9 cellular contexts compared by ENCODE assay signal in genomic region chr3:40623567-40623966, GRCh38.
DNase-seq lines count a peak whose midpoint lies in the region; ATAC-seq, FAIRE-seq and TF ChIP-seq lines count a peak whose summit lies in the region.
"Had no signal": no experiment of that assay in that cellular context is flagged by ENCODE, and none has a peak within 500 bp of the region (broad histone marks: within the 10 kb centered on the region; RNA-seq: fewer than 3 reads in every experiment).

No MANE protein-coding gene starts in this region.

- no peak for TF ChIP-seq RAD21 in GM12878 (IDR thresholded peaks at IDR 0.05; ENCODE audit: insufficient read depth, low read depth, low read length)

- in situ Hi-C loops in GM12878 (cut with MboI), result no loop called here

- ATAC-seq in GM21529 (IDR thresholded peaks at IDR 0.05; ENCODE audit: unreplicated experiment), result peak; percentile 79
- peak; percentile 97 for ATAC-seq in GM12878

- H3K4me1 ChIP-seq in GM12878 (ENCODE audit: control insufficient read depth, insufficient read depth, low read length), result no peaks in the 10 kb centered on the region

- no peaks in the 10 kb centered on the region for H3K79me2 ChIP-seq in GM12878 (ENCODE audit: control insufficient read depth, insufficient read depth, low read length)

- H3K27me3 ChIP-seq in GM12878 (replicated peaks in 1 of 2; ENCODE audit: control insufficient read depth in 2 of 2, insufficient read depth in 2 of 2, low read length in 1 of 2), result no peaks in the 10 kb centered on the region

- no TSS peak for BruUV-seq in GM12878 (replicated peaks; lab: Mats Ljungman, UMichigan)

- no peaks in the 10 kb centered on the region for H3K36me3 ChIP-seq in GM12878 (ENCODE audit: control insufficient read depth in 2 of 2, insufficient read depth in 2 of 2, low read length in 1 of 2)

- TF ChIP-seq EP300 in GM12878 (IDR thresholded peaks at IDR 0.05; ENCODE audit: borderline replicate concordance in 1 of 2, control insufficient read depth in 1 of 2, low read depth in 2 of 2, low read length in 2 of 2), result no peak; a peak in 1 of 4 replicates

- no peak overlapping the region for H3K4me2 ChIP-seq in GM12878 (ENCODE audit: control insufficient read depth, insufficient read depth)

- no peak for TF ChIP-seq POLR2A in GM12891 (IDR thresholded peaks at IDR 0.05; ENCODE audit: low read depth, low read length)
- no peak for TF ChIP-seq POLR2A in GM12878 (IDR thresholded peaks at IDR 0.05; ENCODE audit: low read depth, low read length)

- RAD21 ChIA-PET in GM12878 (lab: Charles Lee; ENCODE audit: unreplicated experiment), result no interaction called here

- H3K4me3 ChIP-seq in GM12878, result no peak overlapping the region

- POLR2A ChIA-PET in GM12878 (lab: Charles Lee) (no interaction called here), GM10248 (lab: Yijun Ruan, JAX) (no interaction called here)

- SMC1A ChIA-PET in GM12878 (lab: Charles Lee; ENCODE audit: uncharacterized antibody, unreplicated experiment), result no interaction called here

- no peak overlapping the region for H2AFZ ChIP-seq in GM12878 (ENCODE audit: control insufficient read depth, low read depth, low read length)

- TF ChIP-seq CTCF in GM12878 (IDR thresholded peaks at IDR 0.05 in 2 of 3, conservative IDR thresholded peaks at IDR 0.05 in 1 of 3; ENCODE audit: control insufficient read depth in 2 of 3, extremely low read depth in 1 of 3, insufficient read depth in 1 of 3, low read depth in 3 of 3, low read length in 3 of 3), result no peak
- TF ChIP-seq CTCF in GM10248 (IDR thresholded peaks at IDR 0.05; ENCODE audit: control extremely low read depth, extremely low read depth, low read depth, missing control alignments), result no peak

- H3K9ac ChIP-seq in GM12878 (ENCODE audit: control insufficient read depth, insufficient read depth, low read length), result no peak overlapping the region

- intact Hi-C loops in GM12878 (cut with micrococcal nuclease; ENCODE audit: unreplicated experiment), result no loop called here

- FAIRE-seq in GM12891 (lab: Jason Lieb, UNC) (peak; percentile 58), GM12878 (lab: Jason Lieb, UNC) (no peak)
- FAIRE-seq: endometrium had no signal

- DNase-seq in GM12891 (ENCODE audit: insufficient read length, low spot score) (no peak), LoVo (ENCODE audit: low spot score) (peak; percentile 22), GM12878 (ENCODE audit: low read depth, low spot score) (peak; percentile 63), DMS79 treated with DMSO at 0.1 percent for 48 hours (lab: John Stamatoyannopoulos, UW) (no peak), DMS114 treated with DMSO at 0.1 percent for 48 hours (lab: John Stamatoyannopoulos, UW; ENCODE audit: unreplicated experiment) (no peak), NCI-H1092 (lab: John Stamatoyannopoulos, UW) (no peak), GM10248 (ENCODE audit: extremely low spot score) (no peak)

- no peak overlapping the region for H3K27ac ChIP-seq in GM12878 (ENCODE audit: control insufficient read depth, insufficient read depth)

- no peaks in the 10 kb centered on the region for H4K20me1 ChIP-seq in GM12878 (ENCODE audit: control insufficient read depth, insufficient read depth)

- CTCF ChIA-PET in GM12878 (lab: Yijun Ruan, JAX), result no interaction called here
- CTCF ChIA-PET in GM10248 (lab: Yijun Ruan, JAX), result no interaction called here

- WGBS in GM12878 (ENCODE audit: insufficient coverage, insufficient replicate concordance, low lambda C conversion rate, missing lambda C conversion rate), result 0% methylated on average over 1 of the region's 1 CpG

- peaks cover 1% of the 10 kb centered on the region; the same call in 1 of the 3 replicates for H3K9me3 ChIP-seq in GM12878 (replicated peaks; ENCODE audit: control insufficient read depth, insufficient read depth, low read length)

TF ChIP-seq in GM12891, 5 proteins besides CTCF, POLR2A, EP300 and RAD21:
- TF ChIP-seq POU2F2 (IDR thresholded peaks at IDR 0.05; ENCODE audit: low read depth, low read length), result no peak
- TF ChIP-seq SPI1 (IDR thresholded peaks at IDR 0.05; ENCODE audit: low read depth, low read length), result peak; percentile 82

TF ChIP-seq in GM12878, 131 proteins besides CTCF, POLR2A, EP300 and RAD21 (continues in another document):
- TF ChIP-seq RCOR1 (conservative IDR thresholded peaks at IDR 0.05; ENCODE audit: low read depth, low read length) (no peak), SPI1 (IDR thresholded peaks at IDR 0.05; ENCODE audit: borderline replicate concordance, insufficient read depth, low read depth, low read length) (peak; percentile 90), RUNX3 (IDR thresholded peaks at IDR 0.05; ENCODE audit: low read length) (peak; percentile 61), BMI1 (IDR thresholded peaks at IDR 0.05; ENCODE audit: borderline replicate concordance) (0 out of 2 replicates have a peak, but pooled peaks have one; percentile 36), POU2F2 (IDR thresholded peaks at IDR 0.05; ENCODE audit: borderline replicate concordance, low read depth, low read length) (no peak), RBBP5 (conservative IDR thresholded peaks at IDR 0.05) (no peak), ZBED1 (IDR thresholded peaks at IDR 0.05; ENCODE audit: borderline replicate concordance) (no peak), USF2 (IDR thresholded peaks at IDR 0.05; ENCODE audit: borderline replicate concordance, low read depth, low read length) (no peak), CHD4 (IDR thresholded peaks at IDR 0.05) (no peak), HDAC6 (IDR thresholded peaks at IDR 0.05; ENCODE audit: unreplicated experiment) (no peak), SMAD1 (IDR thresholded peaks at IDR 0.05; ENCODE audit: low read depth, partially characterized antibody) (no peak), HDGF (IDR thresholded peaks at IDR 0.05) (no peak), REST (IDR thresholded peaks at IDR 0.05; ENCODE audit: low read depth, low read length) (no peak), DPF2 (IDR thresholded peaks at IDR 0.05) (no peak), EZH2 (IDR thresholded peaks at IDR 0.05; ENCODE audit: borderline replicate concordance, control insufficient read depth, low read depth, low read length) (no peak), ZBTB33 (IDR thresholded peaks at IDR 0.05) (no peak), PML (IDR thresholded peaks at IDR 0.05; ENCODE audit: low read length) (no peak), MTA2 (IDR thresholded peaks at IDR 0.05; ENCODE audit: low read depth) (peak; percentile 23; the same call in 1 of the 2 replicates)

Comparison
In these comparisons a context has a peak if more than half of its experiments do, and no peak if none do; other contexts are left out.
1. DNase-seq: peak in LoVo (single experiment) and GM12878 (single experiment); none in GM12891 (single experiment), DMS79 treated with DMSO at 0.1 percent for 48 hours (single experiment), DMS114 treated with DMSO at 0.1 percent for 48 hours (single experiment), NCI-H1092 (single experiment) and GM10248 (single experiment).